Comparison of ENCODE assay signal across 17 cellular contexts in the genomic region with DNA sequence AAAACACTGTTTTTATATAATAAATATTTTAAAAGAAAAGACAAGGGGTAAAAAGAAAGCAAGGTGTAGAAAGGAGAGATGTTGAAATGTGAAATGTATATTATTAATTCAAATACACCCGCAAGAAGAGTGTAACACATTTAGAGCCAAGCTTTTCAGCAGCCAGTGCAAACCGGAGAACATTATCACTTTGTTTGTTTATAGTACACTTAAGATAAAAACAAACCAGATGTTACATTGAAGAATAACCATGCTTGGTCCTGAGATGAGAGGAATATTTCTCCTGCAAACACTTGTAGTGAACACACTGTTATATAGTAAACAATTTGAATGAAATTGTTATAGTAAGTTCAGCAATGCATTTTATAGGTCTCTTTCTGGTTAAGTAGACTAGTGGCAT.
"Had no signal": no experiment of that assay in that cellular context is flagged by ENCODE, and none has a peak within 500 bp of the region (broad histone marks: within the 10 kb centered on the region; RNA-seq: fewer than 3 reads in every experiment).

No MANE protein-coding gene starts in this region.

- ATAC-seq: activated T-helper 17 cell treated with anti-CD3 and anti-CD28 coated beads, Interleukin-2, amount 50 U/mL, for 72 hours; left lobe of liver had no signal

- H3K4me1 ChIP-seq: ascending aorta, parathyroid adenoma had no signal

- H3K36me3 ChIP-seq: ascending aorta, neutrophil had no signal

- H3K4me3 ChIP-seq: ascending aorta, dorsolateral prefrontal cortex had no signal

- DNase-seq: activated CD4-positive, alpha-beta T cell treated with anti-CD3 and anti-CD28 coated beads, Interleukin-2, amount 50 U/mL, for 48 hours; activated CD4-positive, CD25-positive, alpha-beta regulatory T cell treated with anti-CD3 and anti-CD28 coated beads, Interleukin-2, amount 50 U/mL, for 72 hours; activated naive CD4-positive, alpha-beta T cell treated with Interleukin-2 at 50 U/mL for 16 hours; dorsolateral prefrontal cortex; endodermal cell; erythroblast; hippocampal formation; mammary epithelial cell; naive B cell; stimulated activated CD4-positive, alpha-beta T cell treated with anti-CD3 and anti-CD28 coated beads, Interleukin-12 subunit alpha, Interleukin-12 subunit beta, amount 100 ng/mL, for 4 hours; stimulated activated CD4-positive, alpha-beta T cell treated with anti-CD3 and anti-CD28 coated beads, Interleukin-2, amount 100 ng/mL, for 24 hours; T1000 had no signal

- H3K27me3 ChIP-seq: ascending aorta, neutrophil had no signal

- H3K27ac ChIP-seq: ascending aorta, dorsolateral prefrontal cortex, neutrophil, parathyroid adenoma had no signal

- H3K9me3 ChIP-seq: ascending aorta, neutrophil had no signal
